In genomic region chr9:115513148-115513547, GRCh38 we compare ENCODE assay signal across 14 cellular contexts.
"Had no signal": no experiment of that assay in that cellular context is flagged by ENCODE, and none has a peak within 500 bp of the region (broad histone marks: within the 10 kb centered on the region; RNA-seq: fewer than 3 reads in every experiment).

No MANE protein-coding gene starts in this region.

- DNase-seq: activated CD4-positive, alpha-beta T cell treated with anti-CD3 and anti-CD28 coated beads, Interleukin-2, amount 50 U/mL, for 4 hours; activated CD4-positive, CD25-positive, alpha-beta regulatory T cell treated with anti-CD3 and anti-CD28 coated beads, Interleukin-2, amount 50 U/mL, for 72 hours; activated gamma-delta T cell treated with Interleukin-2 at 50 U/mL for 16 hours; activated T-cell treated with anti-CD3 and anti-CD28 coated beads, Interleukin-2, amount 50 U/mL, for 72 hours; effector CD8-positive, alpha-beta T cell; heart right ventricle; psoas muscle; right cardiac atrium; stimulated activated naive CD8-positive, alpha-beta T cell treated with anti-CD3 and anti-CD28 coated beads, Interleukin-15, Interleukin-2, amounts not matched to agents 100 U/mL and 50 U/mL, for 24 hours; substantia nigra had no signal

- H3K4me3 Mint-ChIP-seq: activated naive CD8-positive, alpha-beta T cell; activated T-cell treated with anti-CD3 and anti-CD28 coated beads, Interleukin-2, amount 50 U/mL, for 72 hours; dendritic cell treated with granulocyte-macrophage colony-stimulating factor and Interleukin-4, amounts not matched to agents 40 ng/mL and 50 ng/mL, for 4 days; memory B cell; neural crest cell had no signal

- H3K9me3 Mint-ChIP-seq: activated T-cell treated with anti-CD3 and anti-CD28 coated beads, Interleukin-2, amount 50 U/mL, for 72 hours; dendritic cell treated with granulocyte-macrophage colony-stimulating factor and Interleukin-4, amounts not matched to agents 40 ng/mL and 50 ng/mL, for 4 days; memory B cell; neural crest cell had no signal

- H3K36me3 Mint-ChIP-seq: activated naive CD8-positive, alpha-beta T cell; memory B cell had no signal

- H3K27me3 Mint-ChIP-seq: dendritic cell treated with granulocyte-macrophage colony-stimulating factor and Interleukin-4, amounts not matched to agents 40 ng/mL and 50 ng/mL, for 4 days had no signal

- H3K4me1 Mint-ChIP-seq: memory B cell, neural crest cell had no signal

- H3K27ac Mint-ChIP-seq: activated naive CD8-positive, alpha-beta T cell; activated T-cell treated with anti-CD3 and anti-CD28 coated beads, Interleukin-2, amount 50 U/mL, for 72 hours; dendritic cell treated with granulocyte-macrophage colony-stimulating factor and Interleukin-4, amounts not matched to agents 40 ng/mL and 50 ng/mL, for 4 days; memory B cell had no signal
